Comparison of ENCODE assay signal across 23 cellular contexts in genomic region chr5:93805616-93806393, GRCh38.
DNase-seq lines count a peak whose midpoint lies in the region; TF ChIP-seq lines count a peak whose summit lies in the region.
"Had no signal": no experiment of that assay in that cellular context is flagged by ENCODE, and none has a peak within 500 bp of the region (broad histone marks: within the 10 kb centered on the region; RNA-seq: fewer than 3 reads in every experiment).

No MANE protein-coding gene starts in this region.

- H2BK5ac ChIP-seq in mesenchymal stem cell (ENCODE audit: low read depth, low read length, poor library complexity, severe bottlenecking): no peak overlapping the region

- no peak overlapping the region for H2BK15ac ChIP-seq in mesenchymal stem cell (ENCODE audit: low read depth, poor library complexity, severe bottlenecking)

- no peak overlapping the region for H2BK120ac ChIP-seq in mesenchymal stem cell (ENCODE audit: low read depth, low read length)

- POLR2A ChIA-PET in HEK293 (lab: Yijun Ruan, JAX): no interaction called here

- CTCF ChIA-PET in HEK293 (lab: Yijun Ruan, JAX): interaction anchor here (0.6 to 1.6 kb wide), 3 partner anchors 198 to 808 kb away, joined by 3 to 7 read pairs (median 4); no protein-coding TSS in a partner anchor

- WGBS in mesenchymal stem cell: 95% methylated on average over 2 of the region's 5 CpGs

- H3K9me3 ChIP-seq in HEK293 (ENCODE audit: control insufficient read depth, insufficient read depth, low read depth, low read length): no peaks in the 10 kb centered on the region
- no peaks in the 10 kb centered on the region for H3K9me3 ChIP-seq in mesenchymal stem cell (ENCODE audit: control insufficient read depth, low read length)

- no peak overlapping the region for H2AK5ac ChIP-seq in mesenchymal stem cell (ENCODE audit: low read length, severe bottlenecking)

- DNase-seq in DMS53 (lab: John Stamatoyannopoulos, UW) (peak; percentile 11), DMS53 treated with DMSO at 0.1 percent for 48 hours (lab: John Stamatoyannopoulos, UW; ENCODE audit: unreplicated experiment) (no peak), NCI-H69 (lab: John Stamatoyannopoulos, UW) (peak; percentile 97), iris pigment epithelial cell (ENCODE audit: low read depth) (peak; percentile 16), NCI-H82 (lab: John Stamatoyannopoulos, UW) (no peak), mesenchymal stem cell (no peak)
- DNase-seq in activated CD4-positive, CD25-positive, alpha-beta regulatory T cell treated with anti-CD3 and anti-CD28 coated beads, Interleukin-2, amount 50 U/mL, for 72 hours: no peak
- DNase-seq: CD8-positive, alpha-beta T cell; DMS 273 treated with DMSO at 0.1 percent for 48 hours; GF-D8; GOT3; HCEC 1CT; NCI-H1048; NCI-H1694; NCI-H2029 treated with DMSO at 0.1 percent for 48 hours; NCI-H2171; NCI-H446; SIG-M5 had no signal

- no peak overlapping the region for H3K23ac ChIP-seq in mesenchymal stem cell (ENCODE audit: low read length in 2 of 2)

- H3K4me1 ChIP-seq in HEK293 (ENCODE audit: control insufficient read depth, insufficient read depth, low read length) (peaks cover 10% of the 10 kb centered on the region), mesenchymal stem cell (ENCODE audit: control insufficient read depth, insufficient read depth, low read depth, low read length) (peaks cover 2% of the 10 kb centered on the region)

- no peak overlapping the region for H4K91ac ChIP-seq in mesenchymal stem cell (ENCODE audit: low read length)

- H3K27ac ChIP-seq in HEK293 (ENCODE audit: extremely low read depth, low read depth, low read length): no peak overlapping the region
- no peak overlapping the region for H3K27ac ChIP-seq in mesenchymal stem cell (ENCODE audit: low read length, poor library complexity, severe bottlenecking)
- H3K27ac ChIP-seq: 22Rv1, C4-2B, HL-60, SK-N-MC had no signal

- H2AFZ ChIP-seq in mesenchymal stem cell (ENCODE audit: low read depth, low read length): no peak overlapping the region

- H3K18ac ChIP-seq in mesenchymal stem cell (ENCODE audit: low read depth in 1 of 2, low read length in 2 of 2): no peak overlapping the region

- H3K79me1 ChIP-seq in mesenchymal stem cell (replicated peaks; ENCODE audit: low read length, poor library complexity, severe bottlenecking): no peaks in the 10 kb centered on the region

- no peak overlapping the region for H3K14ac ChIP-seq in mesenchymal stem cell (ENCODE audit: low read length in 2 of 2)

- H3K36me3 ChIP-seq in HEK293 (ENCODE audit: control insufficient read depth in 2 of 2, insufficient read depth in 1 of 2, low read length in 2 of 2) (no peaks in the 10 kb centered on the region), mesenchymal stem cell (ENCODE audit: control insufficient read depth in 1 of 2, insufficient read depth in 2 of 2, low read depth in 1 of 2, low read length in 2 of 2) (no peaks in the 10 kb centered on the region)

- H3K4me2 ChIP-seq in mesenchymal stem cell (ENCODE audit: low read length, poor library complexity, severe bottlenecking): no peak overlapping the region

- no peak overlapping the region for H3K4ac ChIP-seq in mesenchymal stem cell (ENCODE audit: low read depth in 1 of 2, low read length in 2 of 2)

- TF ChIP-seq CTCF in HEK293 (tag by site-specific recombination; IDR thresholded peaks at IDR 0.05): no peak

- no peak overlapping the region for H4K8ac ChIP-seq in mesenchymal stem cell (ENCODE audit: low read length)

- no peaks in the 10 kb centered on the region for H3K27me3 ChIP-seq in mesenchymal stem cell (ENCODE audit: control insufficient read depth in 1 of 2, insufficient read depth in 1 of 2, low read length in 2 of 2)

- no peak overlapping the region for H3K9ac ChIP-seq in mesenchymal stem cell (ENCODE audit: low read length)

- H3K4me3 ChIP-seq in HEK293 (ENCODE audit: low read depth, low read length): no peak overlapping the region
- no peak overlapping the region for H3K4me3 ChIP-seq in mesenchymal stem cell (ENCODE audit: insufficient read depth in 1 of 2, low read depth in 1 of 2, low read length in 2 of 2)
- H3K4me3 ChIP-seq: SK-N-MC had no signal

- H2BK12ac ChIP-seq in mesenchymal stem cell (ENCODE audit: low read length in 2 of 2): no peak overlapping the region

TF ChIP-seq in HEK293, 187 proteins besides CTCF, POLR2A, EP300 and RAD21:
- TF ChIP-seq SCRT2 (tag by site-specific recombination; IDR thresholded peaks at IDR 0.05) (peak; percentile 91), PRDM6 (tag by site-specific recombination; IDR thresholded peaks at IDR 0.05) (peak; percentile 59; the same call in 1 of the 2 replicates), ZBTB44 (tag by site-specific recombination; IDR thresholded peaks at IDR 0.05) (0 out of 2 replicates have a peak, but pooled peaks have one; percentile 56), ZNF785 (tag by site-specific recombination; IDR thresholded peaks at IDR 0.05) (no peak), PRDM1 (tag by site-specific recombination; IDR thresholded peaks at IDR 0.05) (no peak), ZNF146 (tag by site-specific recombination; IDR thresholded peaks at IDR 0.05) (no peak), SCRT1 (tag by site-specific recombination; IDR thresholded peaks at IDR 0.05; ENCODE audit: borderline replicate concordance) (peak; percentile 92)

Comparison
In these comparisons a context has a peak if more than half of its experiments do, and no peak if none do; other contexts are left out.
1. DNase-seq: peak in DMS53 (single experiment), NCI-H69 (single experiment) and iris pigment epithelial cell (single experiment); none in DMS53 treated with DMSO at 0.1 percent for 48 hours (single experiment), NCI-H82 (single experiment), mesenchymal stem cell (single experiment) and activated CD4-positive, CD25-positive, alpha-beta regulatory T cell treated with anti-CD3 and anti-CD28 coated beads, Interleukin-2, amount 50 U/mL, for 72 hours (single experiment).